19 cellular contexts compared by ENCODE assay signal in genomic region chr6:34350100-34350936, GRCh38. TPM values are rescaled to one million over a fixed set of nuclear protein-coding genes. Genes with fewer than 3 reads are reported as not detected.
DNase-seq lines count a peak whose midpoint lies in the region; ATAC-seq and TF ChIP-seq lines count a peak whose summit lies in the region.
"Had no signal": no experiment of that assay in that cellular context is flagged by ENCODE, and none has a peak within 500 bp of the region (broad histone marks: within the 10 kb centered on the region; RNA-seq: fewer than 3 reads in every experiment).

No MANE protein-coding gene starts in this region.

- H3K4me1 Mint-ChIP-seq in HFFc6 (ENCODE audit: low read depth) = peaks cover 36% of the 10 kb centered on the region
- H3K4me1 Mint-ChIP-seq: neural progenitor cell had no signal

- peak overlapping the region; percentile 42 for H3K27ac Mint-ChIP-seq in HFFc6
- H3K27ac Mint-ChIP-seq: activated naive CD4-positive, alpha-beta T cell treated with anti-CD3 and anti-CD28 coated beads, Interleukin-2, amount 10 ng/mL, durations not matched to agents 7 days and 5 days; neural progenitor cell; type B pancreatic cell had no signal

- H3K36me3 ChIP-seq in SK-N-MC (ENCODE audit: insufficient read depth, low read length) = no peaks in the 10 kb centered on the region
- H3K36me3 ChIP-seq: neural progenitor cell, sigmoid colon had no signal

- no peaks in the 10 kb centered on the region; the same call in 1 of the 2 replicates for H3K27me3 Mint-ChIP-seq in HFFc6 (ENCODE audit: insufficient read depth)
- H3K27me3 Mint-ChIP-seq: activated naive CD4-positive, alpha-beta T cell treated with anti-CD3 and anti-CD28 coated beads, Interleukin-2, amount 10 ng/mL, durations not matched to agents 7 days and 5 days; memory B cell; type B pancreatic cell had no signal

- DNase-seq in AG10803 (ENCODE audit: low read depth) (peak; percentile 17), HFFc6 (no peak), SK-N-MC (ENCODE audit: low read depth, low spot score) (no peak), left cardiac atrium (no peak), erythroblast (lab: John Stamatoyannopoulos, UW) (no peak), globus pallidus (ENCODE audit: low spot score) (no peak), NCI-H82 treated with DMSO at 0.1 percent for 48 hours (lab: John Stamatoyannopoulos, UW; ENCODE audit: unreplicated experiment) (no peak)
- DNase-seq: activated CD4-positive, alpha-beta T cell treated with anti-CD3 and anti-CD28 coated beads for 1 hour; activated CD8-positive, alpha-beta memory T cell treated with anti-CD3 and anti-CD28 coated beads, Interleukin-2, amount 50 U/mL, for 48 hours; activated naive CD4-positive, alpha-beta T cell treated with anti-CD3 and anti-CD28 coated beads, Interleukin-2, amount 10 ng/mL, durations not matched to agents 7 days and 5 days; DMS153; foreskin keratinocyte; NCI-H1417 treated with DMSO at 0.1 percent for 48 hours; NCI-H526 treated with DMSO at 0.1 percent for 48 hours; sigmoid colon had no signal

- ATAC-seq in left cardiac atrium = peak; percentile 23 to 53
- no peak for ATAC-seq in GM18861 (IDR thresholded peaks at IDR 0.05; ENCODE audit: unreplicated experiment)
- ATAC-seq: foreskin keratinocyte had no signal

- intact Hi-C loops in left cardiac atrium (cut with DNase I) = no loop called here

- H3K9me3 ChIP-seq in SK-N-MC (ENCODE audit: low read depth, low read length) = no peaks in the 10 kb centered on the region
- H3K9me3 ChIP-seq: sigmoid colon had no signal

- no peak overlapping the region for H3K9ac ChIP-seq in SK-N-MC (ENCODE audit: insufficient read length)
- H3K9ac ChIP-seq: neural progenitor cell had no signal

- H3K36me3 Mint-ChIP-seq in HFFc6 (ENCODE audit: low read depth) = no peaks in the 10 kb centered on the region
- H3K36me3 Mint-ChIP-seq: activated naive CD4-positive, alpha-beta T cell treated with anti-CD3 and anti-CD28 coated beads, Interleukin-2, amount 10 ng/mL, durations not matched to agents 7 days and 5 days had no signal

- H3K27ac ChIP-seq in SK-N-MC = peak overlapping the region; percentile 53; the same call in 1 of the 2 replicates
- H3K27ac ChIP-seq: foreskin keratinocyte, neural progenitor cell had no signal

- no peak for TF ChIP-seq POLR2A in erythroblast (IDR thresholded peaks at IDR 0.05; ENCODE audit: low read length)

- TF ChIP-seq CTCF in AG10803 (conservative IDR thresholded peaks at IDR 0.05; ENCODE audit: low read length) (no peak), HFFc6 (IDR thresholded peaks at IDR 0.05) (no peak)

- no peaks in the 10 kb centered on the region for H3K9me3 Mint-ChIP-seq in HFFc6
- H3K9me3 Mint-ChIP-seq: activated naive CD4-positive, alpha-beta T cell treated with anti-CD3 and anti-CD28 coated beads, Interleukin-2, amount 10 ng/mL, durations not matched to agents 7 days and 5 days; memory B cell; neural progenitor cell; type B pancreatic cell had no signal

- no peak overlapping the region for H3K4me3 Mint-ChIP-seq in HFFc6
- H3K4me3 Mint-ChIP-seq: activated naive CD4-positive, alpha-beta T cell treated with anti-CD3 and anti-CD28 coated beads, Interleukin-2, amount 10 ng/mL, durations not matched to agents 7 days and 5 days; memory B cell; neural progenitor cell; type B pancreatic cell had no signal

- no peak overlapping the region for H3K4me3 ChIP-seq in AG10803 (ENCODE audit: low read length)
- H3K4me3 ChIP-seq in SK-N-MC = no peak overlapping the region
- H3K4me3 ChIP-seq: neural progenitor cell, sigmoid colon had no signal

RNA-seq across cellular contexts. Expression of gene NUDT3, which starts 42.2 kb away (rescaled TPM):
- 10 to 100 TPM; 11.3 to 18.9 (median 16.6) TPM for total RNA-seq in HFFc6 (2021; fragmentation: NEBNext Ultra II Directional; extraction: Animal tissue kit (Norgen Biotek cat#: 25700))
- 10 to 100 TPM; 36.6 to 53.6 TPM for total RNA-seq in left cardiac atrium
